8 cellular contexts compared by ENCODE assay signal in genomic region chr4:163166041-163166579, GRCh38. TPM values are rescaled to one million over a fixed set of nuclear protein-coding genes. Genes with fewer than 3 reads are reported as not detected.
DNase-seq lines count a peak whose midpoint lies in the region; ATAC-seq and TF ChIP-seq lines count a peak whose summit lies in the region.

No MANE protein-coding gene starts in this region.

- H3K27me3 Mint-ChIP-seq in activated naive CD8-positive, alpha-beta T cell treated with anti-CD3 and anti-CD28 coated beads, Interleukin-2, amount 50 U/mL, for 24 hours = no peaks in the 10 kb centered on the region

- H4K20me1 ChIP-seq in SU-DHL-6 (ENCODE audit: low read depth, low read length) = no peaks in the 10 kb centered on the region; the same call in 1 of the 2 replicates

- H3K27me3 ChIP-seq in SU-DHL-6 (ENCODE audit: low read length) = no peaks in the 10 kb centered on the region
- no peaks in the 10 kb centered on the region for H3K27me3 ChIP-seq in right atrium auricular region

- DNase-seq in CD1c-positive myeloid dendritic cell (ENCODE audit: extremely low spot score) (peak; percentile 55), right atrium auricular region (ENCODE audit: low spot score) (peak; percentile 63), putamen (ENCODE audit: low spot score) (peak; percentile 34), dedifferentiated amniotic fluid mesenchymal stem cell (ENCODE audit: extremely low spot score) (no peak)
- DNase-seq in activated naive CD8-positive, alpha-beta T cell treated with anti-CD3 and anti-CD28 coated beads, Interleukin-2, amount 50 U/mL, for 24 hours = peak; percentile 47

- H3K9ac ChIP-seq in SU-DHL-6 (ENCODE audit: low read length) = peak overlapping the region; percentile 83

- H3K27ac ChIP-seq in SU-DHL-6 (ENCODE audit: low read depth, low read length) (peak overlapping the region; percentile 33), right atrium auricular region (peak overlapping the region; percentile 86 to 92)

- H3K36me3 ChIP-seq in SU-DHL-6 (ENCODE audit: low read length) = peaks cover 14% of the 10 kb centered on the region
- peaks cover 15% of the 10 kb centered on the region for H3K36me3 ChIP-seq in right atrium auricular region

- TF ChIP-seq CTCF in SU-DHL-6 (IDR thresholded peaks at IDR 0.05; ENCODE audit: insufficient read depth, low read length, poor library complexity, severe bottlenecking) (no peak), right atrium auricular region (IDR thresholded peaks at IDR 0.05) (no peak)

- peaks cover 7% of the 10 kb centered on the region; the same call in 1 of the 2 replicates for H3F3A ChIP-seq in SU-DHL-6 (ENCODE audit: insufficient read depth)

- peaks cover 55% of the 10 kb centered on the region for H3K79me2 ChIP-seq in SU-DHL-6 (ENCODE audit: insufficient read depth, low read length)

- peak overlapping the region; percentile 70 for H2AFZ ChIP-seq in SU-DHL-6 (ENCODE audit: low read depth, low read length, severe bottlenecking)

- no peaks in the 10 kb centered on the region for H3K9me3 Mint-ChIP-seq in activated naive CD8-positive, alpha-beta T cell treated with anti-CD3 and anti-CD28 coated beads, Interleukin-2, amount 50 U/mL, for 24 hours

- H3K36me3 Mint-ChIP-seq in activated naive CD8-positive, alpha-beta T cell treated with anti-CD3 and anti-CD28 coated beads, Interleukin-2, amount 50 U/mL, for 24 hours (ENCODE audit: low read depth) = peaks cover 46% of the 10 kb centered on the region

- peak overlapping the region; percentile 85 for H3K4me2 ChIP-seq in SU-DHL-6 (ENCODE audit: low read depth, low read length, poor library complexity, severe bottlenecking)

- peaks cover 47% of the 10 kb centered on the region for H3K4me1 Mint-ChIP-seq in activated naive CD8-positive, alpha-beta T cell treated with anti-CD3 and anti-CD28 coated beads, Interleukin-2, amount 50 U/mL, for 24 hours

- H3K4me3 ChIP-seq in SU-DHL-6 (ENCODE audit: insufficient read depth, low read length, poor library complexity, severe bottlenecking) (peak overlapping the region; percentile 70), right atrium auricular region (peak overlapping the region; percentile 86 to 94)

- peak overlapping the region; percentile 91 for H3K4me3 Mint-ChIP-seq in activated naive CD8-positive, alpha-beta T cell treated with anti-CD3 and anti-CD28 coated beads, Interleukin-2, amount 50 U/mL, for 24 hours

- ATAC-seq in GM19351 (IDR thresholded peaks at IDR 0.05; ENCODE audit: unreplicated experiment) (peak; percentile 55), HG03460 (IDR thresholded peaks at IDR 0.05; ENCODE audit: unreplicated experiment) (peak; percentile 55)
- ATAC-seq in activated naive CD8-positive, alpha-beta T cell treated with anti-CD3 and anti-CD28 coated beads, Interleukin-2, amount 50 U/mL, for 24 hours = peak; percentile 49

- H3K27ac Mint-ChIP-seq in activated naive CD8-positive, alpha-beta T cell treated with anti-CD3 and anti-CD28 coated beads, Interleukin-2, amount 50 U/mL, for 24 hours = peak overlapping the region; percentile 98

- H3K9me2 ChIP-seq in SU-DHL-6 (replicated peaks; ENCODE audit: insufficient read depth, low read length) = no peaks in the 10 kb centered on the region

- no peaks in the 10 kb centered on the region for H3K9me3 ChIP-seq in SU-DHL-6 (ENCODE audit: insufficient read depth, low read length)
- no peaks in the 10 kb centered on the region for H3K9me3 ChIP-seq in right atrium auricular region

- H3K4me1 ChIP-seq in right atrium auricular region = peaks cover 0 to 16% of the 10 kb centered on the region in 2 donors

RNA-seq across cellular contexts. Expression of gene NAF1, which starts 0.6 kb away (rescaled TPM):
- 10 to 100 TPM; 11.1 to 13.3 TPM for total RNA-seq in right atrium auricular region
